8 cellular contexts compared by ENCODE assay signal in genomic region chr20:63290677-63291472, GRCh38.
A peak's percentile ranks its signal among the peaks of the same experiment; 100 is the strongest.
DNase-seq lines count a peak whose midpoint lies in the region; ATAC-seq and TF ChIP-seq lines count a peak whose summit lies in the region.

No MANE protein-coding gene starts in this region.

- POLR2A ChIA-PET in HEK293 (lab: Yijun Ruan, JAX): interaction anchor here (0.6 to 2.4 kb wide), 2 partner anchors 18 to 67 kb away, joined by 5 to 6 read pairs; partner anchors contain the start of gene ARFGAP1

- H3K4me1 ChIP-seq in HEK293 (ENCODE audit: control insufficient read depth, insufficient read depth, low read length): no peaks in the 10 kb centered on the region

- no peak overlapping the region for H3K4me3 ChIP-seq in HEK293 (ENCODE audit: low read depth, low read length)

- CTCF ChIA-PET in HEK293 (lab: Yijun Ruan, JAX): interaction anchor here (0.6 to 7.4 kb wide), 12 partner anchors 9 to 905 kb away, joined by 3 to 85 read pairs (median 3); no protein-coding TSS in a partner anchor

- no peak overlapping the region for H3K4me3 Mint-ChIP-seq in activated naive CD8-positive, alpha-beta T cell treated with anti-CD3 and anti-CD28 coated beads, Interleukin-2, amount 50 U/mL, for 24 hours

- peak; percentile 60 for ATAC-seq in activated naive CD8-positive, alpha-beta T cell treated with anti-CD3 and anti-CD28 coated beads, Interleukin-2, amount 50 U/mL, for 24 hours
- ATAC-seq in GM21423 (IDR thresholded peaks at IDR 0.05; ENCODE audit: unreplicated experiment) (no peak), GM21526 (IDR thresholded peaks at IDR 0.05; ENCODE audit: low FRiP score, unreplicated experiment) (no peak)

- H3K36me3 Mint-ChIP-seq in activated naive CD8-positive, alpha-beta T cell treated with anti-CD3 and anti-CD28 coated beads, Interleukin-2, amount 50 U/mL, for 24 hours (ENCODE audit: low read depth): no peaks in the 10 kb centered on the region

- peak; percentile 77 for TF ChIP-seq CTCF in HEK293 (tag by site-specific recombination; IDR thresholded peaks at IDR 0.05)

- DNase-seq in AG20443 (ENCODE audit: low spot score): peak; percentile 87
- peak; percentile 45 for DNase-seq in T follicular helper cell (ENCODE audit: low read depth)
- peak; percentile 83 for DNase-seq in activated naive CD8-positive, alpha-beta T cell treated with anti-CD3 and anti-CD28 coated beads, Interleukin-2, amount 50 U/mL, for 24 hours
- DNase-seq in iPS-NIHi11 (ENCODE audit: low spot score): peak; percentile 99
- DNase-seq in stimulated activated CD4-positive, alpha-beta T cell treated with anti-CD3 and anti-CD28 coated beads, TNF-alpha, amount 100 ng/mL, for 1 hour (ENCODE audit: low read depth in 3 of 3, low spot score in 1 of 3): peak in 2 of 3 donors; percentile 34 to 65

- H3K36me3 ChIP-seq in HEK293 (ENCODE audit: control insufficient read depth in 2 of 2, insufficient read depth in 1 of 2, low read length in 2 of 2): peaks cover 0 to 34% of the 10 kb centered on the region in 2 experiments; a peak in 1 of 3 replicates

- H3K27ac Mint-ChIP-seq in activated naive CD8-positive, alpha-beta T cell treated with anti-CD3 and anti-CD28 coated beads, Interleukin-2, amount 50 U/mL, for 24 hours: no peak overlapping the region

- no peak overlapping the region for H3K27ac ChIP-seq in HEK293 (ENCODE audit: extremely low read depth, low read depth, low read length)

- H3K9me3 ChIP-seq in HEK293 (ENCODE audit: control insufficient read depth, insufficient read depth, low read depth, low read length): no peaks in the 10 kb centered on the region

- peaks cover 8% of the 10 kb centered on the region for H3K27me3 Mint-ChIP-seq in activated naive CD8-positive, alpha-beta T cell treated with anti-CD3 and anti-CD28 coated beads, Interleukin-2, amount 50 U/mL, for 24 hours

- no peaks in the 10 kb centered on the region for H3K9me3 Mint-ChIP-seq in activated naive CD8-positive, alpha-beta T cell treated with anti-CD3 and anti-CD28 coated beads, Interleukin-2, amount 50 U/mL, for 24 hours

- peaks cover 2% of the 10 kb centered on the region for H3K4me1 Mint-ChIP-seq in activated naive CD8-positive, alpha-beta T cell treated with anti-CD3 and anti-CD28 coated beads, Interleukin-2, amount 50 U/mL, for 24 hours

TF ChIP-seq in HEK293, 187 proteins besides CTCF, POLR2A, EP300 and RAD21 (continues in another document):
- no peak for TF ChIP-seq ZNF114 (tag by site-specific recombination; IDR thresholded peaks at IDR 0.05)
- TF ChIP-seq, protein P1, sequence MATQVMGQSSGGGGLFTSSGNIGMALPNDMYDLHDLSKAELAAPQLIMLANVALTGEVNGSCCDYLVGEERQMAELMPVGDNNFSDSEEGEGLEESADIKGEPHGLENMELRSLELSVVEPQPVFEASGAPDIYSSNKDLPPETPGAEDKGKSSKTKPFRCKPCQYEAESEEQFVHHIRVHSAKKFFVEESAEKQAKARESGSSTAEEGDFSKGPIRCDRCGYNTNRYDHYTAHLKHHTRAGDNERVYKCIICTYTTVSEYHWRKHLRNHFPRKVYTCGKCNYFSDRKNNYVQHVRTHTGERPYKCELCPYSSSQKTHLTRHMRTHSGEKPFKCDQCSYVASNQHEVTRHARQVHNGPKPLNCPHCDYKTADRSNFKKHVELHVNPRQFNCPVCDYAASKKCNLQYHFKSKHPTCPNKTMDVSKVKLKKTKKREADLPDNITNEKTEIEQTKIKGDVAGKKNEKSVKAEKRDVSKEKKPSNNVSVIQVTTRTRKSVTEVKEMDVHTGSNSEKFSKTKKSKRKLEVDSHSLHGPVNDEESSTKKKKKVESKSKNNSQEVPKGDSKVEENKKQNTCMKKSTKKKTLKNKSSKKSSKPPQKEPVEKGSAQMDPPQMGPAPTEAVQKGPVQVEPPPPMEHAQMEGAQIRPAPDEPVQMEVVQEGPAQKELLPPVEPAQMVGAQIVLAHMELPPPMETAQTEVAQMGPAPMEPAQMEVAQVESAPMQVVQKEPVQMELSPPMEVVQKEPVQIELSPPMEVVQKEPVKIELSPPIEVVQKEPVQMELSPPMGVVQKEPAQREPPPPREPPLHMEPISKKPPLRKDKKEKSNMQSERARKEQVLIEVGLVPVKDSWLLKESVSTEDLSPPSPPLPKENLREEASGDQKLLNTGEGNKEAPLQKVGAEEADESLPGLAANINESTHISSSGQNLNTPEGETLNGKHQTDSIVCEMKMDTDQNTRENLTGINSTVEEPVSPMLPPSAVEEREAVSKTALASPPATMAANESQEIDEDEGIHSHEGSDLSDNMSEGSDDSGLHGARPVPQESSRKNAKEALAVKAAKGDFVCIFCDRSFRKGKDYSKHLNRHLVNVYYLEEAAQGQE (tag by site-specific recombination; IDR thresholded peaks at IDR 0.05): no peak
- TF ChIP-seq, protein P2, sequence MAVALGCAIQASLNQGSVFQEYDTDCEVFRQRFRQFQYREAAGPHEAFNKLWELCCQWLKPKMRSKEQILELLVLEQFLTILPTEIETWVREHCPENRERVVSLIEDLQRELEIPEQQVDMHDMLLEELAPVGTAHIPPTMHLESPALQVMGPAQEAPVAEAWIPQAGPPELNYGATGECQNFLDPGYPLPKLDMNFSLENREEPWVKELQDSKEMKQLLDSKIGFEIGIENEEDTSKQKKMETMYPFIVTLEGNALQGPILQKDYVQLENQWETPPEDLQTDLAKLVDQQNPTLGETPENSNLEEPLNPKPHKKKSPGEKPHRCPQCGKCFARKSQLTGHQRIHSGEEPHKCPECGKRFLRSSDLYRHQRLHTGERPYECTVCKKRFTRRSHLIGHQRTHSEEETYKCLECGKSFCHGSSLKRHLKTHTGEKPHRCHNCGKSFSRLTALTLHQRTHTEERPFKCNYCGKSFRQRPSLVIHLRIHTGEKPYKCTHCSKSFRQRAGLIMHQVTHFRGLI (tag by site-specific recombination; IDR thresholded peaks at IDR 0.05): peak; percentile 30; the same call in 1 of the 2 replicates
- no peak for TF ChIP-seq ZNF776 (tag by site-specific recombination; IDR thresholded peaks at IDR 0.05; ENCODE audit: borderline replicate concordance)
- no peak for TF ChIP-seq KLF10 (tag by site-specific recombination; IDR thresholded peaks at IDR 0.05)
- TF ChIP-seq ZNF112 (tag by site-specific recombination; IDR thresholded peaks at IDR 0.05): no peak
- no peak for TF ChIP-seq ZNF174 (tag by site-specific recombination; IDR thresholded peaks at IDR 0.05)
- TF ChIP-seq ZNF654 (tag by site-specific recombination; IDR thresholded peaks at IDR 0.05; ENCODE audit: low read depth): no peak; the same call in 1 of the 2 replicates
- TF ChIP-seq ZNF350 (tag by site-specific recombination; IDR thresholded peaks at IDR 0.05): no peak
- TF ChIP-seq SP3 (tag by site-specific recombination; IDR thresholded peaks at IDR 0.05): no peak
- TF ChIP-seq, protein P3, sequence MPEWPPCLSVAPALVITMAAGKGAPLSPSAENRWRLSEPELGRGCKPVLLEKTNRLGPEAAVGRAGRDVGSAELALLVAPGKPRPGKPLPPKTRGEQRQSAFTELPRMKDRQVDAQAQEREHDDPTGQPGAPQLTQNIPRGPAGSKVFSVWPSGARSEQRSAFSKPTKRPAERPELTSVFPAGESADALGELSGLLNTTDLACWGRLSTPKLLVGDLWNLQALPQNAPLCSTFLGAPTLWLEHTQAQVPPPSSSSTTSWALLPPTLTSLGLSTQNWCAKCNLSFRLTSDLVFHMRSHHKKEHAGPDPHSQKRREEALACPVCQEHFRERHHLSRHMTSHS (tag by site-specific recombination; IDR thresholded peaks at IDR 0.05): no peak
- TF ChIP-seq BCL11A (tag by site-specific recombination; IDR thresholded peaks at IDR 0.05; ENCODE audit: low read depth): no peak
- no peak for TF ChIP-seq ZFP41 (tag by site-specific recombination; IDR thresholded peaks at IDR 0.05; ENCODE audit: borderline replicate concordance)
- TF ChIP-seq ZNF404 (tag by site-specific recombination; IDR thresholded peaks at IDR 0.05): no peak
- no peak for TF ChIP-seq OSR2 (tag by site-specific recombination; IDR thresholded peaks at IDR 0.05)
- peak; percentile 39; the same call in 1 of the 2 replicates for TF ChIP-seq ZXDB (tag by site-specific recombination; IDR thresholded peaks at IDR 0.05)
- TF ChIP-seq ZNF521 (tag by site-specific recombination; IDR thresholded peaks at IDR 0.05): no peak
- peak; percentile 25; the same call in 1 of the 2 replicates for TF ChIP-seq GLIS2 (tag by site-specific recombination; IDR thresholded peaks at IDR 0.05)
- TF ChIP-seq ZFP69B (tag by site-specific recombination; IDR thresholded peaks at IDR 0.05): no peak
- no peak for TF ChIP-seq ZNF10 (tag by site-specific recombination; IDR thresholded peaks at IDR 0.05)
- TF ChIP-seq ZNF221 (tag by site-specific recombination; IDR thresholded peaks at IDR 0.05; ENCODE audit: borderline replicate concordance): no peak
- no peak for TF ChIP-seq ZNF830 (tag by site-specific recombination; IDR thresholded peaks at IDR 0.05; ENCODE audit: low read depth)
- TF ChIP-seq PRDM10 (tag by site-specific recombination; IDR thresholded peaks at IDR 0.05): peak; percentile 99

Comparison
In these comparisons a context has a peak if more than half of its experiments do, and no peak if none do; other contexts are left out.
1. DNase-seq: peak in every context shown above with its lines; median percentile 99 in iPS-NIHi11; 87 in AG20443; 83 in activated naive CD8-positive, alpha-beta T cell treated with anti-CD3 and anti-CD28 coated beads, Interleukin-2, amount 50 U/mL, for 24 hours; 50 in stimulated activated CD4-positive, alpha-beta T cell treated with anti-CD3 and anti-CD28 coated beads, TNF-alpha, amount 100 ng/mL, for 1 hour; 45 in T follicular helper cell.